9 cellular contexts compared by ENCODE assay signal in the genomic region with DNA sequence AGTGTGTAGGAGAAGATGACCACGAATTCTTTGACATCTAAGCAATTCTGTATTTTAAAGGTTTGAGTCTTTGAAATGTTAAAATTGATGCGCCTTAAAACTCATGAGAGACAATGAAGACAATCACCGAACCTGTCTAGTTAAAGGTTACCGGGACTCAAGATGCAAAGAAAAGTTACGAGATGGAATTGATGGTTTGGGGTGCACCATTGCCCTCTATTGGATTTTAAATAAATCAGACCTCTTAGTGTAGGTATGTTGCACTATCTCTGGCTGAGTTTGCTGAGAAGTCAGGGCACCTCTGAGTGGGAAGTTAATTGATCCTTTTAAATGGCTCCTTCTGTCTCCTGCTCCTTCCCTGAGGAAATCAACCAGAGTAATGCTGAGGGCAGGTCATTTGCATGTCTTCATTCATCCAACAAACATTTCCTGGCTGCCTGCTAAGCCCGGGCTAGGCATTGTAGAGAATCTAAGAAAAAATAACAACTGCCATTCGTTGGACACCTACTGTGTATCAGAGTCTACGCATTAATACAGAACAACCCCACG. TPM values are rescaled to one million over a fixed set of nuclear protein-coding genes. Genes with fewer than 3 reads are reported as not detected.
A peak's percentile ranks its signal among the peaks of the same experiment; 100 is the strongest.
DNase-seq lines count a peak whose midpoint lies in the region; ATAC-seq and TF ChIP-seq lines count a peak whose summit lies in the region.
"Had no signal": no experiment of that assay in that cellular context is flagged by ENCODE, and none has a peak within 500 bp of the region (broad histone marks: within the 10 kb centered on the region; RNA-seq: fewer than 3 reads in every experiment).

No MANE protein-coding gene starts in this region.

- peak; percentile 47 for ATAC-seq in activated CD8-positive, alpha-beta memory T cell treated with anti-CD3 and anti-CD28 coated beads, Interleukin-2, amount 10 ng/mL, durations not matched to agents 7 days and 5 days
- no peak for ATAC-seq in activated naive CD8-positive, alpha-beta T cell treated with anti-CD3 and anti-CD28 coated beads, Interleukin-2, amount 50 U/mL, for 24 hours
- ATAC-seq in stimulated activated memory B cell treated with anti-CD40 and anti-IgM and Interleukin-4, amounts not matched to agents 10 μg/mL and 1 μg/mL and 100 μg/mL, for 72 hours, result peak; percentile 68

- no peaks in the 10 kb centered on the region for H3K9me3 Mint-ChIP-seq in activated CD8-positive, alpha-beta memory T cell treated with anti-CD3 and anti-CD28 coated beads, Interleukin-2, amount 10 ng/mL, durations not matched to agents 7 days and 5 days (ENCODE audit: low read depth)
- H3K9me3 Mint-ChIP-seq in activated naive CD8-positive, alpha-beta T cell treated with anti-CD3 and anti-CD28 coated beads, Interleukin-2, amount 50 U/mL, for 24 hours, result no peaks in the 10 kb centered on the region
- no peaks in the 10 kb centered on the region for H3K9me3 Mint-ChIP-seq in stimulated activated memory B cell treated with anti-CD40 and anti-IgM and Interleukin-4, amounts not matched to agents 10 μg/mL and 1 μg/mL and 100 μg/mL, for 72 hours
- no peaks in the 10 kb centered on the region for H3K9me3 Mint-ChIP-seq in mesothelial cell of epicardium

- H3K27me3 Mint-ChIP-seq in activated CD8-positive, alpha-beta memory T cell treated with anti-CD3 and anti-CD28 coated beads, Interleukin-2, amount 10 ng/mL, durations not matched to agents 7 days and 5 days, result no peaks in the 10 kb centered on the region
- H3K27me3 Mint-ChIP-seq in activated naive CD8-positive, alpha-beta T cell treated with anti-CD3 and anti-CD28 coated beads, Interleukin-2, amount 50 U/mL, for 24 hours, result no peaks in the 10 kb centered on the region
- H3K27me3 Mint-ChIP-seq in stimulated activated memory B cell treated with anti-CD40 and anti-IgM and Interleukin-4, amounts not matched to agents 10 μg/mL and 1 μg/mL and 100 μg/mL, for 72 hours, result no peaks in the 10 kb centered on the region
- peaks cover 41% of the 10 kb centered on the region for H3K27me3 Mint-ChIP-seq in mesothelial cell of epicardium (ENCODE audit: low read depth)

- TF ChIP-seq CTCF in mesothelial cell of epicardium (IDR thresholded peaks at IDR 0.05; ENCODE audit: unreplicated experiment), result no peak

- no peak for DNase-seq in activated CD8-positive, alpha-beta memory T cell treated with anti-CD3 and anti-CD28 coated beads, Interleukin-2, amount 10 ng/mL, durations not matched to agents 7 days and 5 days
- no peak for DNase-seq in activated CD8-positive, alpha-beta memory T cell treated with anti-CD3 and anti-CD28 coated beads for 24 hours
- DNase-seq in activated naive CD8-positive, alpha-beta T cell treated with anti-CD3 and anti-CD28 coated beads, Interleukin-2, amount 50 U/mL, for 24 hours, result no peak
- DNase-seq in mesothelial cell of epicardium (ENCODE audit: low spot score in 2 of 2, unreplicated experiment in 2 of 2), result no peak
- DNase-seq in RKO (ENCODE audit: low spot score), result no peak
- DNase-seq: effector CD8-positive, alpha-beta T cell; KBM-7; nucleus accumbens had no signal

- H3K27ac Mint-ChIP-seq in activated CD8-positive, alpha-beta memory T cell treated with anti-CD3 and anti-CD28 coated beads, Interleukin-2, amount 10 ng/mL, durations not matched to agents 7 days and 5 days, result peak overlapping the region; percentile 88
- H3K27ac Mint-ChIP-seq in activated naive CD8-positive, alpha-beta T cell treated with anti-CD3 and anti-CD28 coated beads, Interleukin-2, amount 50 U/mL, for 24 hours, result peak overlapping the region; percentile 89
- peak overlapping the region; percentile 30 for H3K27ac Mint-ChIP-seq in stimulated activated memory B cell treated with anti-CD40 and anti-IgM and Interleukin-4, amounts not matched to agents 10 μg/mL and 1 μg/mL and 100 μg/mL, for 72 hours
- no peak overlapping the region for H3K27ac Mint-ChIP-seq in mesothelial cell of epicardium

- H3K4me3 Mint-ChIP-seq in activated CD8-positive, alpha-beta memory T cell treated with anti-CD3 and anti-CD28 coated beads, Interleukin-2, amount 10 ng/mL, durations not matched to agents 7 days and 5 days, result peak overlapping the region; percentile 34
- peak overlapping the region; percentile 31 for H3K4me3 Mint-ChIP-seq in activated naive CD8-positive, alpha-beta T cell treated with anti-CD3 and anti-CD28 coated beads, Interleukin-2, amount 50 U/mL, for 24 hours
- H3K4me3 Mint-ChIP-seq in stimulated activated memory B cell treated with anti-CD40 and anti-IgM and Interleukin-4, amounts not matched to agents 10 μg/mL and 1 μg/mL and 100 μg/mL, for 72 hours, result no peak overlapping the region
- H3K4me3 Mint-ChIP-seq in mesothelial cell of epicardium, result no peak overlapping the region

- peaks cover 47% of the 10 kb centered on the region for H3K36me3 Mint-ChIP-seq in activated CD8-positive, alpha-beta memory T cell treated with anti-CD3 and anti-CD28 coated beads, Interleukin-2, amount 10 ng/mL, durations not matched to agents 7 days and 5 days
- peaks cover 4% of the 10 kb centered on the region for H3K36me3 Mint-ChIP-seq in activated naive CD8-positive, alpha-beta T cell treated with anti-CD3 and anti-CD28 coated beads, Interleukin-2, amount 50 U/mL, for 24 hours (ENCODE audit: low read depth)
- H3K36me3 Mint-ChIP-seq in stimulated activated memory B cell treated with anti-CD40 and anti-IgM and Interleukin-4, amounts not matched to agents 10 μg/mL and 1 μg/mL and 100 μg/mL, for 72 hours, result no peaks in the 10 kb centered on the region
- H3K36me3 Mint-ChIP-seq in mesothelial cell of epicardium, result no peaks in the 10 kb centered on the region

- peaks cover 92% of the 10 kb centered on the region for H3K4me1 Mint-ChIP-seq in activated CD8-positive, alpha-beta memory T cell treated with anti-CD3 and anti-CD28 coated beads, Interleukin-2, amount 10 ng/mL, durations not matched to agents 7 days and 5 days
- H3K4me1 Mint-ChIP-seq in activated naive CD8-positive, alpha-beta T cell treated with anti-CD3 and anti-CD28 coated beads, Interleukin-2, amount 50 U/mL, for 24 hours, result peaks cover 98% of the 10 kb centered on the region
- H3K4me1 Mint-ChIP-seq in stimulated activated memory B cell treated with anti-CD40 and anti-IgM and Interleukin-4, amounts not matched to agents 10 μg/mL and 1 μg/mL and 100 μg/mL, for 72 hours, result peaks cover 29% of the 10 kb centered on the region
- peaks cover 9% of the 10 kb centered on the region for H3K4me1 Mint-ChIP-seq in mesothelial cell of epicardium

- CTCF ChIA-PET in activated CD8-positive, alpha-beta memory T cell treated with anti-CD3 and anti-CD28 coated beads, Interleukin-2, amount 10 ng/mL, durations not matched to agents 7 days and 5 days (lab: Charles Lee), result interaction anchor here (1.2 to 3.8 kb wide), 4 partner anchors 7 to 406 kb away, joined by 4 to 28 read pairs (median 17); no protein-coding TSS in a partner anchor

RNA-seq across cellular contexts. Expression of gene TMA7B, which starts 19.4 kb away (rescaled TPM):
- total RNA-seq in activated CD8-positive, alpha-beta memory T cell treated with anti-CD3 and anti-CD28 coated beads, Interleukin-2, amount 10 ng/mL, durations not matched to agents 7 days and 5 days, result 10 to 100 TPM in 1 of 2 experiments, 1 to 10 TPM in 1; 5.1 to 11.0 TPM
- total RNA-seq in mesothelial cell of epicardium, result not detected in 3 replicates

RNA-seq across cellular contexts. Expression of gene GRAP2, which starts 39.9 kb away (rescaled TPM):
- total RNA-seq in activated CD8-positive, alpha-beta memory T cell treated with anti-CD3 and anti-CD28 coated beads, Interleukin-2, amount 10 ng/mL, durations not matched to agents 7 days and 5 days, result 100 to 1,000 TPM; 183 to 257 TPM
- 0.11 TPM in 1 of 3 replicates, not detected in the others for total RNA-seq in mesothelial cell of epicardium

RNA-seq across cellular contexts. Expression of gene ENTHD1, which starts 47.3 kb away (rescaled TPM):
- total RNA-seq in activated CD8-positive, alpha-beta memory T cell treated with anti-CD3 and anti-CD28 coated beads, Interleukin-2, amount 10 ng/mL, durations not matched to agents 7 days and 5 days, result under 1 TPM; 0.21 to 0.41 TPM
- not detected in 3 replicates for total RNA-seq in mesothelial cell of epicardium

RNA-seq across cellular contexts. Expression of gene FAM83F, which starts 53.9 kb away (rescaled TPM):
- total RNA-seq in activated CD8-positive, alpha-beta memory T cell treated with anti-CD3 and anti-CD28 coated beads, Interleukin-2, amount 10 ng/mL, durations not matched to agents 7 days and 5 days, result not detected
- 6.5 to 8.0 TPM (median 7.2 TPM) in 3 replicates for total RNA-seq in mesothelial cell of epicardium

Comparison
In these comparisons a context has a peak if more than half of its experiments do, and no peak if none do; other contexts are left out.
1. H3K4me3 Mint-ChIP-seq: peak in activated CD8-positive, alpha-beta memory T cell treated with anti-CD3 and anti-CD28 coated beads, Interleukin-2, amount 10 ng/mL, durations not matched to agents 7 days and 5 days (single experiment) and activated naive CD8-positive, alpha-beta T cell treated with anti-CD3 and anti-CD28 coated beads, Interleukin-2, amount 50 U/mL, for 24 hours (single experiment); none in stimulated activated memory B cell treated with anti-CD40 and anti-IgM and Interleukin-4, amounts not matched to agents 10 μg/mL and 1 μg/mL and 100 μg/mL, for 72 hours (single experiment) and mesothelial cell of epicardium (single experiment).
2. RNA of gene GRAP2, which starts 39.9 kb away (total RNA-seq): 183 to 257 TPM in activated CD8-positive, alpha-beta memory T cell treated with anti-CD3 and anti-CD28 coated beads, Interleukin-2, amount 10 ng/mL, durations not matched to agents 7 days and 5 days; 0.11 TPM in mesothelial cell of epicardium; every median in the first group is over 100 times any median in the second.